In the genomic region with DNA sequence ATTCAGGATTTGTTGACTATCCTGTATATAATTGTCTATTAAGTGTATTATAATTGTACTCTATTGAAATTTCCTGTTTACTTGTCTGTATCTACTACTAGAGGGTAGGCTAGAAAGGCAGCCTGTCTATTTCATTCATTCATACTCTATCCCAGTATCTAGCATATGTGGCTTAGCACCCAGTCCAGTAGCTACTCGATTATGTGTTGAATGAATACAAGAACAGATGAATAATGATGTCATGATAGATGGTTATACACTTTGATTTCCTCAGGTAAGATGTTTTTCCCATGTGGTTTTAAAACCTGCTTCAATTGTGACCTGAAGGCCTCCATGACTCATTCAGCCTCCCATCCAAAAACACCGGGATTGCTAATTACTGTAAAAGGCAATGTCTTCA, we compare ENCODE assay signal across 19 cellular contexts.
DNase-seq lines count a peak whose midpoint lies in the region; ATAC-seq lines count a peak whose summit lies in the region.
"Had no signal": no experiment of that assay in that cellular context is flagged by ENCODE, and none has a peak within 500 bp of the region (broad histone marks: within the 10 kb centered on the region; RNA-seq: fewer than 3 reads in every experiment).

No MANE protein-coding gene starts in this region.

- intact Hi-C loops in activated CD4-positive, alpha-beta T cell treated with anti-CD3 and anti-CD28 coated beads for 36 hours (cut with DNase I, micrococcal nuclease) = loop anchor here (1.0 to 2.0 kb wide), 2 partner anchors 10 to 14 kb away; no protein-coding TSS in a partner anchor
- intact Hi-C loops in activated naive CD4-positive, alpha-beta T cell treated with anti-CD3 and anti-CD28 coated beads for 36 hours (cut with micrococcal nuclease) = loop anchor here (1.0 to 2.0 kb wide), 8 partner anchors 11 to 158 kb away; partner anchors contain the start of gene IL21

- DNase-seq in activated CD4-positive, alpha-beta T cell treated with anti-CD3 and anti-CD28 coated beads for 36 hours = no peak
- no peak for DNase-seq in activated CD4-positive, alpha-beta T cell treated with anti-CD3 and anti-CD28 coated beads for 4 hours
- peak; percentile 74 for DNase-seq in activated naive CD4-positive, alpha-beta T cell treated with anti-CD3 and anti-CD28 coated beads for 36 hours
- DNase-seq in activated naive CD4-positive, alpha-beta T cell (lab: John Stamatoyannopoulos, UW) = no peak
- DNase-seq in stimulated activated CD4-positive, alpha-beta T cell treated with anti-CD3 and anti-CD28 coated beads, Interleukin-4, amount 100 ng/mL, for 24 hours = peak; percentile 30
- DNase-seq in stimulated activated CD4-positive, alpha-beta T cell treated with anti-CD3 and anti-CD28 coated beads, Interleukin-4, amount 100 ng/mL, for 1 hour = no peak
- DNase-seq in stimulated activated naive CD8-positive, alpha-beta T cell treated with anti-CD3 and anti-CD28 coated beads, Interleukin-15, amount 100 ng/mL, for 72 hours = no peak
- no peak for DNase-seq in stimulated activated CD8-positive, alpha-beta memory T cell treated with anti-CD3 and anti-CD28 coated beads, Interleukin-4, amount 100 ng/mL, for 48 hours
- DNase-seq: ACHN; Caco-2; CD4-positive, alpha-beta T cell; DND-41; MM.1S; NCI-H1048; NCI-H1417 treated with DMSO at 0.1 percent for 48 hours; NCI-H187; NCI-H446 treated with DMSO at 0.1 percent for 48 hours; NCI-H526 treated with DMSO at 0.1 percent for 48 hours had no signal

- no peaks in the 10 kb centered on the region for H3K9me3 Mint-ChIP-seq in activated CD4-positive, alpha-beta T cell treated with anti-CD3 and anti-CD28 coated beads for 36 hours (ENCODE audit: low read depth)
- H3K9me3 Mint-ChIP-seq in activated naive CD4-positive, alpha-beta T cell treated with anti-CD3 and anti-CD28 coated beads for 36 hours = no peaks in the 10 kb centered on the region
- no peaks in the 10 kb centered on the region for H3K9me3 Mint-ChIP-seq in stimulated activated naive CD8-positive, alpha-beta T cell treated with anti-CD3 and anti-CD28 coated beads, Interleukin-15, amount 100 ng/mL, for 72 hours
- H3K9me3 Mint-ChIP-seq: CD4-positive, alpha-beta T cell had no signal

- H3K36me3 Mint-ChIP-seq in activated CD4-positive, alpha-beta T cell treated with anti-CD3 and anti-CD28 coated beads for 36 hours (ENCODE audit: low read depth) = peaks cover 16% of the 10 kb centered on the region
- peaks cover 13% of the 10 kb centered on the region for H3K36me3 Mint-ChIP-seq in activated naive CD4-positive, alpha-beta T cell treated with anti-CD3 and anti-CD28 coated beads for 36 hours (ENCODE audit: low read depth)

- peaks cover 77% of the 10 kb centered on the region for H3K4me1 Mint-ChIP-seq in activated CD4-positive, alpha-beta T cell treated with anti-CD3 and anti-CD28 coated beads for 36 hours
- H3K4me1 Mint-ChIP-seq in activated naive CD4-positive, alpha-beta T cell treated with anti-CD3 and anti-CD28 coated beads for 36 hours (ENCODE audit: low read depth) = peaks cover 88% of the 10 kb centered on the region
- peaks cover 16% of the 10 kb centered on the region for H3K4me1 Mint-ChIP-seq in stimulated activated naive CD8-positive, alpha-beta T cell treated with anti-CD3 and anti-CD28 coated beads, Interleukin-15, amount 100 ng/mL, for 72 hours

- POLR2A ChIA-PET in activated CD4-positive, alpha-beta T cell treated with anti-CD3 and anti-CD28 coated beads for 36 hours (lab: Charles Lee) = interaction anchor here (1.3 to 2.0 kb wide), 2 partner anchors 10 to 25 kb away, joined by 4 to 7 read pairs; no protein-coding TSS in a partner anchor

- peak overlapping the region; percentile 81 for H3K27ac Mint-ChIP-seq in activated CD4-positive, alpha-beta T cell treated with anti-CD3 and anti-CD28 coated beads for 36 hours
- peak overlapping the region; percentile 96 for H3K27ac Mint-ChIP-seq in activated naive CD4-positive, alpha-beta T cell treated with anti-CD3 and anti-CD28 coated beads for 36 hours
- peak overlapping the region in 1 of 2 donors; percentile 58 for H3K27ac Mint-ChIP-seq in stimulated activated naive CD8-positive, alpha-beta T cell treated with anti-CD3 and anti-CD28 coated beads, Interleukin-15, amount 100 ng/mL, for 72 hours
- H3K27ac Mint-ChIP-seq: CD4-positive, alpha-beta T cell had no signal

- H3K4me3 Mint-ChIP-seq in activated CD4-positive, alpha-beta T cell treated with anti-CD3 and anti-CD28 coated beads for 36 hours = peak overlapping the region; percentile 34
- peak overlapping the region; percentile 45 for H3K4me3 Mint-ChIP-seq in activated naive CD4-positive, alpha-beta T cell treated with anti-CD3 and anti-CD28 coated beads for 36 hours
- peak overlapping the region in 1 of 2 donors; percentile 48 for H3K4me3 Mint-ChIP-seq in stimulated activated naive CD8-positive, alpha-beta T cell treated with anti-CD3 and anti-CD28 coated beads, Interleukin-15, amount 100 ng/mL, for 72 hours
- H3K4me3 Mint-ChIP-seq: CD4-positive, alpha-beta T cell had no signal

- peak; percentile 50 for ATAC-seq in activated CD4-positive, alpha-beta T cell treated with anti-CD3 and anti-CD28 coated beads for 36 hours
- peak; percentile 61 for ATAC-seq in stimulated activated naive CD8-positive, alpha-beta T cell treated with anti-CD3 and anti-CD28 coated beads, Interleukin-15, amount 100 ng/mL, for 72 hours
- ATAC-seq: GM12878 had no signal

- CTCF ChIA-PET in activated CD4-positive, alpha-beta T cell treated with anti-CD3 and anti-CD28 coated beads for 36 hours (lab: Charles Lee) = interaction anchor here (0.8 to 2.9 kb wide), 4 partner anchors 13 to 203 kb away, joined by 3 to 15 read pairs (median 4); no protein-coding TSS in a partner anchor
- CTCF ChIA-PET in activated naive CD4-positive, alpha-beta T cell treated with anti-CD3 and anti-CD28 coated beads for 36 hours (lab: Charles Lee) = interaction anchor here (0.9 to 3.8 kb wide), 7 partner anchors 10 to 101 kb away, joined by 3 to 23 read pairs (median 7); no protein-coding TSS in a partner anchor

- no peaks in the 10 kb centered on the region for H3K27me3 Mint-ChIP-seq in activated CD4-positive, alpha-beta T cell treated with anti-CD3 and anti-CD28 coated beads for 36 hours
- H3K27me3 Mint-ChIP-seq in activated naive CD4-positive, alpha-beta T cell treated with anti-CD3 and anti-CD28 coated beads for 36 hours (ENCODE audit: low read depth) = no peaks in the 10 kb centered on the region
- peaks cover 8% of the 10 kb centered on the region for H3K27me3 Mint-ChIP-seq in stimulated activated naive CD8-positive, alpha-beta T cell treated with anti-CD3 and anti-CD28 coated beads, Interleukin-15, amount 100 ng/mL, for 72 hours
- H3K27me3 Mint-ChIP-seq: CD4-positive, alpha-beta T cell had no signal

Comparison
In these comparisons a context has a peak if more than half of its experiments do, and no peak if none do; other contexts are left out.
1. DNase-seq: peak in activated naive CD4-positive, alpha-beta T cell treated with anti-CD3 and anti-CD28 coated beads for 36 hours (single experiment) and stimulated activated CD4-positive, alpha-beta T cell treated with anti-CD3 and anti-CD28 coated beads, Interleukin-4, amount 100 ng/mL, for 24 hours (single experiment); none in activated CD4-positive, alpha-beta T cell treated with anti-CD3 and anti-CD28 coated beads for 36 hours (single experiment), activated CD4-positive, alpha-beta T cell treated with anti-CD3 and anti-CD28 coated beads for 4 hours (0 of 2), activated naive CD4-positive, alpha-beta T cell (0 of 4), stimulated activated CD4-positive, alpha-beta T cell treated with anti-CD3 and anti-CD28 coated beads, Interleukin-4, amount 100 ng/mL, for 1 hour (single experiment), stimulated activated naive CD8-positive, alpha-beta T cell treated with anti-CD3 and anti-CD28 coated beads, Interleukin-15, amount 100 ng/mL, for 72 hours (0 of 2) and stimulated activated CD8-positive, alpha-beta memory T cell treated with anti-CD3 and anti-CD28 coated beads, Interleukin-4, amount 100 ng/mL, for 48 hours (single experiment).